Comparison of ENCODE assay signal across 14 cellular contexts in the genomic region with DNA sequence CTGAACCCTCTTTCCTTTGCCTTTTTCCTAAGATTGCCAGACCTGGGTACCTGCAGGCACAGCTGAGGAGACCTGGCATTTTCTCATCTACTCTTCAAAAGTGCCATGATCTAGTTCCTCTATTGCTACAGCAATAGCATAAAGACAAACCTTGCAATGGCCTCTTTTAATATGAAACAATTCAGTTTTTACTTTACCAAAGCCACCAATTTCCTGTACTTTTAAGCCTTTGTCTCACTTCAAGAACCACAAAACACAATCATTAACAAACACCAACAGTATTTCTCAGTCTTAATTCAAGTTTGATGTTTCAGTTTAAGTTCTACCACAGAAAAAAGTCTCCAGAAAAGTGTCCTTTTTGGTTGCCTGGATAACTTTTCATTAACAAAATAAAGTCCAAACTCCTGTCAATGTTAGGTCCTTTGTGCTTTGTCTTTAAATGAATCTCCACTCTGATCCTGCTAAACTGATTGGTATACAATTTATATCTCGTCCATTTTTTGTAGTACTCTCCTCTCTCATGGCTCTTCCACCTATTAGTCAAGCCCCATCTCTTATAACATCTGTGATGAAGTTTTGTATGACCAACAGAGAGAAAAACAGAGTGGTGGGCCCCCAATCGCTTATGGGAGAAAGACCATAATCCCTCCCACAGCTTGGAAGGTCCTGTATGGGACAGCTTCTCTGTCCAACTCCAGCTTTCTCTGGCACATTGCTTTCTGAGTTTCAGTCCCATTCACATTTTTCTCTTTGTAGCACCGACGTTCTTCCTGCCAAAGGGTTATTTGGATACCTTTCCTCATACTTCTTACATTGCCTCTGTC. TPM values are rescaled to one million over a fixed set of nuclear protein-coding genes. Genes with fewer than 3 reads are reported as not detected.
DNase-seq lines count a peak whose midpoint lies in the region; ATAC-seq and TF ChIP-seq lines count a peak whose summit lies in the region.
"Had no signal": no experiment of that assay in that cellular context is flagged by ENCODE, and none has a peak within 500 bp of the region (broad histone marks: within the 10 kb centered on the region; RNA-seq: fewer than 3 reads in every experiment).

No MANE protein-coding gene starts in this region.

- H3K9me3 Mint-ChIP-seq in T-cell, result peaks cover under 1 to 9% (median 2%) of the 10 kb centered on the region in 3 donors

- no peaks in the 10 kb centered on the region for H3K36me3 Mint-ChIP-seq in T-cell

- H3K4me1 ChIP-seq in BLaER1, result peaks cover 14% of the 10 kb centered on the region
- H3K4me1 ChIP-seq: adrenal gland, esophagus muscularis mucosa, left ventricle myocardium inferior had no signal

- POLR2A ChIA-PET in T-cell (lab: Charles Lee) (interaction anchor here in 1 of 2 donors (0.6 kb wide), 1 partner anchor 40 kb away, joined by 3 read pairs; no protein-coding TSS in a partner anchor), RWPE1 (lab: Yijun Ruan, JAX; ENCODE audit: low non-redundant PET) (no interaction called here)

- no peaks in the 10 kb centered on the region for H3K27me3 ChIP-seq in BLaER1
- H3K27me3 ChIP-seq: adrenal gland, esophagus muscularis mucosa had no signal

- H4K20me1 ChIP-seq in BLaER1, result no peaks in the 10 kb centered on the region

- no peak overlapping the region for H3K4me3 ChIP-seq in BLaER1
- H3K4me3 ChIP-seq: adrenal gland, esophagus muscularis mucosa, left ventricle myocardium inferior had no signal

- no peak for TF ChIP-seq CTCF in RWPE1 (conservative IDR thresholded peaks at IDR 0.05; ENCODE audit: low read depth)

- peak overlapping the region; percentile 58 to 75 (median 70) for H3K4me3 Mint-ChIP-seq in T-cell

- peaks cover 62 to 69% (median 66%) of the 10 kb centered on the region in 3 donors for H3K4me1 Mint-ChIP-seq in T-cell

- ATAC-seq in GM19324 (IDR thresholded peaks at IDR 0.05; ENCODE audit: low FRiP score, unreplicated experiment) (peak; percentile 58), HG02970 (IDR thresholded peaks at IDR 0.05; ENCODE audit: low FRiP score, unreplicated experiment) (peak; percentile 85), T-cell (replicated peaks in 1 of 4) (peak; percentile 76 to 88 (median 84))
- ATAC-seq: right cardiac atrium had no signal

- no peak overlapping the region for H3K9ac ChIP-seq in BLaER1

- DNase-seq in T-cell (peak in 2 of 34 experiments; percentile 7 to 17), RWPE1 (ENCODE audit: low spot score) (no peak), germinal center (ENCODE audit: low spot score) (no peak), nucleus accumbens (lab: John Stamatoyannopoulos, UW) (no peak), NCI-H748 treated with DMSO at 0.1 percent for 48 hours (lab: John Stamatoyannopoulos, UW) (no peak)
- DNase-seq: adrenal gland, left ventricle myocardium inferior, NCI-H1436 treated with DMSO at 0.1 percent for 48 hours, right cardiac atrium had no signal

- H3K4me2 ChIP-seq in BLaER1, result peak overlapping the region; percentile 11

- no peaks in the 10 kb centered on the region for H3K36me3 ChIP-seq in BLaER1
- H3K36me3 ChIP-seq: adrenal gland, esophagus muscularis mucosa, left ventricle myocardium inferior had no signal

- no peaks in the 10 kb centered on the region for H3K27me3 Mint-ChIP-seq in T-cell

- H3K9me3 ChIP-seq in BLaER1, result no peaks in the 10 kb centered on the region
- H3K9me3 ChIP-seq: adrenal gland had no signal

- no peak overlapping the region; the same call in 1 of the 2 replicates for H3K27ac ChIP-seq in BLaER1
- no peak overlapping the region for H3K27ac ChIP-seq in RWPE1
- H3K27ac ChIP-seq: adrenal gland, C4-2B, esophagus muscularis mucosa, left ventricle myocardium inferior had no signal

- peak overlapping the region; percentile 90 to 95 for H3K27ac Mint-ChIP-seq in T-cell

- CTCF ChIA-PET in T-cell (lab: Charles Lee), result interaction anchor here (0.6 to 0.7 kb wide), 2 partner anchors 38 to 92 kb away, joined by 3 read pairs; no protein-coding TSS in a partner anchor
- CTCF ChIA-PET in RWPE1 (lab: Yijun Ruan, JAX), result no interaction called here

RNA-seq across cellular contexts. Expression of a gene that starts 50.5 kb away (rescaled TPM):
- total RNA-seq in T-cell, result 10 to 100 TPM; 55.5 to 93.3 (median 69.4) TPM
